ENCODE assay signal across 26 cellular contexts in the genomic region with DNA sequence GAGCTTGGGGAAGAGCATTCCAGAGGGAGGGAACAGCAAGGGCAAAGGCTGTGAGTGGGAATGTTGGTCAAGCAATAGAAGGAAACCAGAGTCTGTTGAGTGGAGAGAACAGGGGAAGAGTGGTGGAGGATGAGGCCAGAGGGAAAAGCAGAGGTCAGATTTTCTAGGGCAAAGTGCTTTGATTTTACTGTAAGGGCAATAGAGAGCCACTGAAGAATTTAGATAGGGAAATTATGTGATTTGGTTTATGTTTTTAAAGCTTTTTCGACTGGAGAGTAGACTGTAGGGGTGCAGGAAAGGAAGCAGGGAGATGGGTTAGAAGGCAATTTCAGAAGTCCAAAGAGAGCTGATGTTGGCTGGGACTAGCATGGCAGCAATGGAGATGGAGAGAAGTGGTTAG. TPM values are rescaled to one million over a fixed set of nuclear protein-coding genes. Genes with fewer than 3 reads are reported as not detected.
"Had no signal": no experiment of that assay in that cellular context is flagged by ENCODE, and none has a peak within 500 bp of the region (broad histone marks: within the 10 kb centered on the region; RNA-seq: fewer than 3 reads in every experiment).

No MANE protein-coding gene starts in this region.

- H3K9me3 ChIP-seq: Peyer's patch had no signal

- H3K4me3 Mint-ChIP-seq: activated CD8-positive, alpha-beta T cell treated with anti-CD3 and anti-CD28 coated beads, Interleukin-2, amount 10 ng/mL, durations not matched to agents 7 days and 5 days; activated T-cell treated with anti-CD3 and anti-CD28 coated beads, Interleukin-2, amount 50 U/mL, for 24 hours; T-helper 1 cell treated with Interleukin-12 subunit alpha and Interleukin-12 subunit beta and Interleukin-4 antibody, amounts not matched to agents 30 μg/mL and 1 μg/mL, for 36 hours had no signal

- H3K4me3 ChIP-seq: Peyer's patch, SJSA1 had no signal

- DNase-seq: activated CD4-positive, alpha-beta T cell treated with anti-CD3 and anti-CD28 coated beads for 48 hours; activated CD4-positive, alpha-beta T cell treated with anti-CD3 and anti-CD28 coated beads, Interleukin-2, amount 50 U/mL, for 4 hours; activated CD4-positive, CD25-positive, alpha-beta regulatory T cell treated with anti-CD3 and anti-CD28 coated beads, Interleukin-2, amount 50 U/mL, for 72 hours; activated CD8-positive, alpha-beta memory T cell treated with anti-CD3 and anti-CD28 coated beads, Interleukin-2, amount 50 U/mL, for 48 hours; activated CD8-positive, alpha-beta T cell treated with anti-CD3 and anti-CD28 coated beads, Interleukin-2, amount 10 ng/mL, durations not matched to agents 7 days and 5 days; activated effector memory CD4-positive, alpha-beta T cell treated with anti-CD3 and anti-CD28 coated beads, Interleukin-2, amount 50 U/mL, for 16 hours; activated naive CD4-positive, alpha-beta T cell treated with Interleukin-2 at 50 U/mL for 16 hours; activated T-cell treated with anti-CD3 and anti-CD28 coated beads, Interleukin-2, amount 50 U/mL, for 24 hours; Karpas-422; MM.1S; NCI-H1105; NCI-H1436; NCI-H187; NCI-H2081; NCI-H510A treated with DMSO at 0.1 percent for 48 hours; NCI-H69; Peyer's patch; Right ventricle myocardium superior; SW 1271; T-helper 9 cell had no signal

- H3K27ac Mint-ChIP-seq: activated CD8-positive, alpha-beta T cell treated with anti-CD3 and anti-CD28 coated beads, Interleukin-2, amount 10 ng/mL, durations not matched to agents 7 days and 5 days; activated naive CD4-positive, alpha-beta T cell treated with anti-CD3 and anti-CD28 coated beads, Interleukin-2, amount 50 U/mL, for 72 hours; activated T-cell treated with anti-CD3 and anti-CD28 coated beads, Interleukin-2, amount 50 U/mL, for 24 hours; T-helper 1 cell treated with Interleukin-12 subunit alpha and Interleukin-12 subunit beta and Interleukin-4 antibody, amounts not matched to agents 30 μg/mL and 1 μg/mL, for 36 hours; WTC11 had no signal

- H3K36me3 ChIP-seq: Peyer's patch, SJSA1 had no signal

- H3K27me3 ChIP-seq: Peyer's patch had no signal

- H3K9me3 Mint-ChIP-seq: activated naive CD4-positive, alpha-beta T cell treated with anti-CD3 and anti-CD28 coated beads, Interleukin-2, amount 50 U/mL, for 72 hours; activated T-cell treated with anti-CD3 and anti-CD28 coated beads, Interleukin-2, amount 50 U/mL, for 24 hours; T-helper 1 cell treated with Interleukin-12 subunit alpha and Interleukin-12 subunit beta and Interleukin-4 antibody, amounts not matched to agents 30 μg/mL and 1 μg/mL, for 36 hours; WTC11 had no signal

- H3K27ac ChIP-seq: Peyer's patch, RWPE1, SJSA1 had no signal

- ATAC-seq: activated CD8-positive, alpha-beta T cell treated with anti-CD3 and anti-CD28 coated beads, Interleukin-2, amount 10 ng/mL, durations not matched to agents 7 days and 5 days; activated naive CD4-positive, alpha-beta T cell treated with anti-CD3 and anti-CD28 coated beads, Interleukin-2, amount 50 U/mL, for 72 hours; SK-N-SH treated with all-trans-retinoic acid at 6 μM for 48 hours; WTC11 had no signal

RNA-seq across cellular contexts. Expression of gene L3MBTL1, which starts 4.4 kb away (rescaled TPM):
- total RNA-seq: SJSA1 had no signal

RNA-seq across cellular contexts. Expression of gene SGK2, which starts 46.9 kb away (rescaled TPM):
- total RNA-seq: SJSA1 had no signal
